In the genomic region with DNA sequence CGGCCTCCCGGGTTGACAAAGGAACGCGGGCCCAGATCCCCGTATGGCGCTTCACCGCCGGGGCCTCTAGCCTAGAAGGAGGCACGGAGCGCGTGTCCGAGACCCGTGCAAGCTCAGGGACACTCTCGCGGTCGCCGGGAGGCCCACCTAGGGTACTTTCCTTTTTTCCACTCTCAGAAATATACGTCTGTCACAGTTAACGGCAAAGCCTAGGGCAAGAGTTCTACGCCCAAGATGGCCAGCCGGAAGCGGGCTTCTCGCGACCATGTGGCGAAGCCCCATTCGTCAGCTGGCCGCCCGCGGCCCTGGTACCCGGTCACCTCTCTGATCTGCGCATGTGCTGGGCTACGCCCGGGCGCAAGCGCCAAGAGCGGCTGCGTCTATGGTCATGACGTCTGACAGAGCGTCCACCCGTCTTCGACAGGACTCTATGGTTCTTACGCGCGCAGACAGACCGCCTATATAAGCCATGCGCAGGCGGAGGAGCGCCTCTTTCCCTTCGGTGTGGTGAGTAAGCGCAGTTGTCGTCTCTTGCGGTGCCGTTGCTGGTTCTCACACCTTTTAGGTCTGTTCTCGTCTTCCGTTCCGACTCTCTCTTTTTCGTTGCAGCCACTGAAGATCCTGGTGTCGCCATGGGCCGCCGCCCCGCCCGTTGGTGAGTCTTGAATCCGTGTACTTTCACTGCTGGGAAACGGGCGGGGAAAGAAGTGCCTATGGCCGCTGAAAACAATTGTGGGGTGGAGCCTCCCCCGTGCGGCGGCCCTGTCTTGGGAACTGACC, we compare ENCODE assay signal across 8 cellular contexts. TPM values are rescaled to one million over a fixed set of nuclear protein-coding genes. Genes with fewer than 3 reads are reported as not detected.
DNase-seq lines count a peak whose midpoint lies in the region; ATAC-seq and TF ChIP-seq lines count a peak whose summit lies in the region.

Gene RPL10, plus strand, starts transcription at position 490 of the 780 bp plus-strand sequence. Its CDS starts 143 bp downstream, at position 633.

- peaks cover 22% of the 10 kb centered on the region for H4K20me1 ChIP-seq in PC-9 (ENCODE audit: insufficient read depth)

- H3K27me3 ChIP-seq in PC-9 (ENCODE audit: insufficient read depth, low read depth) (no peaks in the 10 kb centered on the region), mononuclear cell (ENCODE audit: insufficient read depth, low read length) (no peaks in the 10 kb centered on the region)

- no peaks in the 10 kb centered on the region for H3K9me2 ChIP-seq in PC-9 (ENCODE audit: insufficient read depth)

- peaks cover 20% of the 10 kb centered on the region for H3K36me3 ChIP-seq in PC-9 (ENCODE audit: low read depth)

- peak; percentile 65 for ATAC-seq in GM21717 (IDR thresholded peaks at IDR 0.05; ENCODE audit: unreplicated experiment)

- peaks cover 52% of the 10 kb centered on the region for H3F3A ChIP-seq in PC-9 (ENCODE audit: insufficient read depth, low read depth)

- CTCF ChIA-PET in PC-9 (lab: Charles Lee) = interaction anchor here (1.2 to 4.4 kb wide), 2 partner anchors 11 to 24 kb away, joined by 5 to 14 read pairs; partner anchors contain the start of genes DNASE1L1 and FLNA

- H3K4me1 ChIP-seq in PC-9 (replicated peaks; ENCODE audit: insufficient read depth) = peaks cover 12% of the 10 kb centered on the region
- peaks cover 21% of the 10 kb centered on the region for H3K4me1 ChIP-seq in mononuclear cell (ENCODE audit: insufficient read depth, low read length)

- H3K9me3 ChIP-seq in PC-9 (ENCODE audit: insufficient read depth, low read depth) (no peaks in the 10 kb centered on the region), mononuclear cell (ENCODE audit: low read depth, low read length) (no peaks in the 10 kb centered on the region)

- H2AFZ ChIP-seq in PC-9 = peak within 1 kb of the TSS; percentile 66; the same call in 1 of the 2 replicates

- no TSS peak for BruUV-seq in PC-9 (replicated peaks; lab: Mats Ljungman, UMichigan)

- H3K4me2 ChIP-seq in PC-9 = peak within 1 kb of the TSS; percentile 94

- H3K4me3 ChIP-seq in PC-9 (peak within 1 kb of the TSS; percentile 93), epithelial cell of esophagus (ENCODE audit: low read length) (peak within 1 kb of the TSS; percentile 84), mononuclear cell (ENCODE audit: low read length) (peak within 1 kb of the TSS; percentile 92)

- in situ Hi-C loops in KBM-7 (cut with MboI; ENCODE audit: low pct_unique_long_range_greater_than_20kb, low sequenced_read_pairs) = no loop called here

- H3K27ac ChIP-seq in PC-9 = peak within 1 kb of the TSS; percentile 97

- DNase-seq in DMS153 treated with DMSO at 0.1 percent for 48 hours (lab: John Stamatoyannopoulos, UW; ENCODE audit: unreplicated experiment) (peak; percentile 95), KBM-7 (peak; percentile 97), PC-9 (peak; percentile 92 to 98), activated T-cell treated with anti-CD3 and anti-CD28 coated beads for 48 hours (ENCODE audit: low read depth) (peak; percentile 86), epithelial cell of esophagus (ENCODE audit: low read depth) (peak; percentile 95)
- DNase-seq in stimulated activated CD8-positive, alpha-beta memory T cell treated with anti-CD3 and anti-CD28 coated beads, Interleukin-2, amount 100 ng/mL, for 48 hours (ENCODE audit: low read depth in 2 of 2) = peak; percentile 78 to 83

- intact Hi-C loops in PC-9 (cut with micrococcal nuclease; ENCODE audit: unreplicated experiment) = loop anchor here (5.0 kb wide), 4 partner anchors 44 to 134 kb away; partner anchors contain the start of genes FAM50A, PLXNA3 and UBL4A

- TF ChIP-seq CTCF in PC-9 (conservative IDR thresholded peaks at IDR 0.05) (no peak), epithelial cell of esophagus (IDR thresholded peaks at IDR 0.05; ENCODE audit: insufficient read depth, low read depth, low read length, missing control alignments) (no peak)

- POLR2A ChIA-PET in PC-9 (lab: Charles Lee; ENCODE audit: unreplicated experiment) = interaction anchor here (0.5 to 0.7 kb wide), 3 partner anchors 27 to 76 kb away, joined by 4 to 14 read pairs (median 11); no protein-coding TSS in a partner anchor

- peaks cover 29% of the 10 kb centered on the region for H3K79me2 ChIP-seq in PC-9 (ENCODE audit: low read depth)

RNA-seq across cellular contexts. Expression of gene RPL10, which starts in this region (rescaled TPM):
- total RNA-seq in PC-9 (2021) = 3,447 and 3,685 TPM in 2 replicates
- total RNA-seq in mononuclear cell = 8,353 TPM

Comparison
In these comparisons a context has a peak if more than half of its experiments do, and no peak if none do; other contexts are left out.
1. Peak in every context shown above with its lines: DNase-seq, ATAC-seq, H3K4me3 ChIP-seq and H3K27ac ChIP-seq.